In the genomic region with DNA sequence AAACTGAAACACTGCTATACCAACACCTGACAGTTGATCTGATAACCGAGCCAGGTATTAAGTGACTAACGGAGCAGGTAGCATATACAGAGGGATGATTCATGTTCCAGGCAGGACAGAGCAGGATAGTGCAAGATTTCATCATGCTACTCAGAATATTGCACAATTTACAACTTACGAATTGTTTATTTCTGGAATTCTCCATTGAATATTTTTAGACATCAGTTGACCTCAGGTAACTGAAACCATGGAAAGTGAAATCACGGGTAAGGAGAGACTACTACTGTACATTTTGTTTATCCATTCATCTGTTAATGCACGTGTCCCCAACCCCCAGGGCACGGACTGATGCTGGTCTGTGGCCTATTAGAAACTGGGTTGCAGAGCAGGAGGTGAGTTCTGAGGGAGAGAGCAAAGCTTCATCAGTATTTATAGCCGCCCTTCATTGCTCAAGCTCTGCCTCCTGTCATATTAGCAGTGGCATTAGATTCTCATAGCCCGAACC, we compare ENCODE assay signal across 11 cellular contexts. TPM values are rescaled to one million over a fixed set of nuclear protein-coding genes. Genes with fewer than 3 reads are reported as not detected.
A peak's percentile ranks its signal among the peaks of the same experiment; 100 is the strongest.
DNase-seq lines count a peak whose midpoint lies in the region; ATAC-seq and TF ChIP-seq lines count a peak whose summit lies in the region.
"Had no signal": no experiment of that assay in that cellular context is flagged by ENCODE, and none has a peak within 500 bp of the region (broad histone marks: within the 10 kb centered on the region; RNA-seq: fewer than 3 reads in every experiment).

No MANE protein-coding gene starts in this region.

- DNase-seq in ELR (ENCODE audit: low read depth) (peak; percentile 66), RWPE2 (ENCODE audit: low spot score) (no peak), left lung (no peak), NCI-H1105 (lab: John Stamatoyannopoulos, UW) (no peak), NCI-H1105 treated with DMSO at 0.1 percent for 48 hours (lab: John Stamatoyannopoulos, UW) (no peak), NCI-H524 treated with DMSO at 0.1 percent for 48 hours (lab: John Stamatoyannopoulos, UW) (no peak)
- DNase-seq: activated CD4-positive, alpha-beta T cell treated with anti-CD3 and anti-CD28 coated beads, Interleukin-2, amount 50 U/mL, for 48 hours; activated naive CD4-positive, alpha-beta T cell; CD4-positive, CD25-positive, alpha-beta regulatory T cell; left colon; NCI-H1417 had no signal

- intact Hi-C loops in left lung (cut with DNase I) = no loop called here

- no peak for TF ChIP-seq CTCF in RWPE2 (IDR thresholded peaks at IDR 0.05; ENCODE audit: poor library complexity, severe bottlenecking)
- TF ChIP-seq CTCF in left lung (IDR thresholded peaks at IDR 0.05) = no peak

- H3K4me3 ChIP-seq in RWPE2 (ENCODE audit: severe bottlenecking) = no peak overlapping the region
- no peak overlapping the region for H3K4me3 ChIP-seq in left lung

- no peaks in the 10 kb centered on the region for H3K36me3 ChIP-seq in RWPE2 (ENCODE audit: low read depth)
- H3K36me3 ChIP-seq in left lung = no peaks in the 10 kb centered on the region

- peaks cover 11% of the 10 kb centered on the region for H3K4me1 ChIP-seq in RWPE2 (ENCODE audit: insufficient read depth, poor library complexity, severe bottlenecking)
- H3K4me1 ChIP-seq in left lung = no peaks in the 10 kb centered on the region

- ATAC-seq in RWPE2 (ENCODE audit: low read depth) (peak; percentile 100), left lung (peak; percentile 23)
- ATAC-seq: left colon had no signal

- H3K27me3 ChIP-seq in RWPE2 (ENCODE audit: insufficient read depth, poor library complexity, severe bottlenecking) = no peaks in the 10 kb centered on the region
- H3K27me3 ChIP-seq in left lung = no peaks in the 10 kb centered on the region

- H3K27ac ChIP-seq in RWPE2 (ENCODE audit: poor library complexity, severe bottlenecking) (no peak overlapping the region), left lung (no peak overlapping the region)

- H3K9me3 ChIP-seq in RWPE2 (ENCODE audit: severe bottlenecking) = no peaks in the 10 kb centered on the region
- no peaks in the 10 kb centered on the region for H3K9me3 ChIP-seq in left lung

RNA-seq across cellular contexts. Expression of a gene that starts 14.5 kb away (rescaled TPM):
- total RNA-seq in left lung = under 1 TPM; 0.21 to 0.23 TPM
- total RNA-seq: CD4-positive, CD25-positive, alpha-beta regulatory T cell had no signal

RNA-seq across cellular contexts. Expression of a gene that starts 48.8 kb away (rescaled TPM):
- 10 to 100 TPM; 21.6 to 22.5 TPM for total RNA-seq in left lung

RNA-seq across cellular contexts. Expression of a gene that starts 49.3 kb away (rescaled TPM):
- under 1 TPM; 0.47 TPM for total RNA-seq in left lung
